ENCODE assay signal across 17 cellular contexts in the genomic region with DNA sequence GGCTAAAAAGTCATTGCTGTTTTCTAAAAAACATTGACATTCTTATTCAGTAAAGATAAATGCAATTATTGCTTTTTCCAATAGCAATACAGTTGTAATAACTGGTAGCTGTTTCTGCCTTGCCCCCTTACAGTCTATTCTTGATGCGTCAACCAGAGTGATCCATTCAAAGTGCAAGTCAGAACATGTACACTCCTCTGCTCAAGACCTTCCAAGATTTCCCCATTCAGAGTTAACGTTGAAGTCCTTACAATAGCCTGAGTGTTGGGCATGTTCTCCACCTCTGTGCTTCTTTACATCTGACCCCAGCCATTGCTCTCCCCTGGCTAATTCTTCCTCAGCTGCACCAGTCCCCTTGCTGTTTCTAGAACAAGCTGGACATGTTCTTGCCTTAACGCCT. TPM values are rescaled to one million over a fixed set of nuclear protein-coding genes. Genes with fewer than 3 reads are reported as not detected.
DNase-seq lines count a peak whose midpoint lies in the region; ATAC-seq and TF ChIP-seq lines count a peak whose summit lies in the region.
"Had no signal": no experiment of that assay in that cellular context is flagged by ENCODE, and none has a peak within 500 bp of the region (broad histone marks: within the 10 kb centered on the region; RNA-seq: fewer than 3 reads in every experiment).

No MANE protein-coding gene starts in this region.

- TF ChIP-seq CTCF in mammary epithelial cell (conservative IDR thresholded peaks at IDR 0.05 in 1 of 2, IDR thresholded peaks at IDR 0.05 in 1 of 2; ENCODE audit: extremely low read depth in 1 of 2, insufficient read depth in 1 of 2, low read depth in 1 of 2, low read length in 2 of 2): no peak

- no peak overlapping the region for H3K23ac ChIP-seq in trophoblast cell (ENCODE audit: low read length)

- no peak for ATAC-seq in GM18519 (IDR thresholded peaks at IDR 0.05; ENCODE audit: low FRiP score, unreplicated experiment)
- ATAC-seq: HepG2 had no signal

- in situ Hi-C loops in mammary epithelial cell (cut with MboI; ENCODE audit: low sequenced_read_pairs in 2 of 2) (no loop called here), ACHN (cut with HindIII; ENCODE audit: low pct_ligation_motif_present, low pct_unique_long_range_greater_than_20kb, low sequenced_read_pairs) (no loop called here), HAP-1 (cut with MboI; ENCODE audit: low sequenced_read_pairs) (no loop called here)

- H3K4me1 ChIP-seq in mammary epithelial cell (ENCODE audit: insufficient read depth, low read length) (peaks cover 23% of the 10 kb centered on the region), trophoblast cell (ENCODE audit: control insufficient read depth in 1 of 2, insufficient read depth in 2 of 2, low read length in 2 of 2) (no peaks in the 10 kb centered on the region), HAP-1 (peaks cover 10% of the 10 kb centered on the region; the same call in 1 of the 2 replicates)
- H3K4me1 ChIP-seq: BE2C had no signal

- H3K14ac ChIP-seq in trophoblast cell (ENCODE audit: low read length): no peak overlapping the region

- no peak overlapping the region for H4K12ac ChIP-seq in trophoblast cell (ENCODE audit: low read depth, low read length)

- peak overlapping the region; percentile 58 for H3K27ac ChIP-seq in mammary epithelial cell (ENCODE audit: insufficient read depth, low read depth, low read length)
- H3K27ac ChIP-seq in trophoblast cell (ENCODE audit: low read depth, low read length): no peak overlapping the region
- H3K27ac ChIP-seq: KMS-11 had no signal

- H3K4me3 ChIP-seq in mammary epithelial cell (replicated peaks in 1 of 3; ENCODE audit: insufficient read depth in 1 of 3, low read depth in 2 of 3, low read length in 3 of 3) (peak overlapping the region; percentile 3 to 24 (median 6)), trophoblast cell (ENCODE audit: low read depth, low read length) (no peak overlapping the region), HAP-1 (no peak overlapping the region)
- H3K4me3 ChIP-seq: MG63 had no signal

- no peaks in the 10 kb centered on the region for H3K27me3 ChIP-seq in mammary epithelial cell (ENCODE audit: insufficient read depth, low read length)
- H3K27me3 ChIP-seq in trophoblast cell (ENCODE audit: insufficient read depth, low read length): no peaks in the 10 kb centered on the region
- H3K27me3 ChIP-seq in HAP-1 (ENCODE audit: low read depth): no peaks in the 10 kb centered on the region
- H3K27me3 ChIP-seq: BE2C, MG63 had no signal

- H3K9ac ChIP-seq in mammary epithelial cell (ENCODE audit: insufficient read depth, low read length): no peak overlapping the region
- H3K9ac ChIP-seq in trophoblast cell (ENCODE audit: low read length): no peak overlapping the region
- H3K9ac ChIP-seq: KMS-11 had no signal

- no peak overlapping the region for H2BK12ac ChIP-seq in trophoblast cell (ENCODE audit: low read length)

- H2BK120ac ChIP-seq in trophoblast cell (ENCODE audit: insufficient read depth, low read length, poor library complexity): no peak overlapping the region

- H4K91ac ChIP-seq in trophoblast cell (ENCODE audit: low read depth, low read length): no peak overlapping the region

- peak overlapping the region; percentile 14 for H2BK5ac ChIP-seq in trophoblast cell (ENCODE audit: low read depth, low read length, poor library complexity)

- dilution Hi-C loops in mammary epithelial cell (cut with HindIII; ENCODE audit: low sequenced_read_pairs): no loop called here

- H2AK5ac ChIP-seq in trophoblast cell (ENCODE audit: low read length): no peak overlapping the region

- peak overlapping the region; percentile 73 for H3K4me2 ChIP-seq in mammary epithelial cell (ENCODE audit: insufficient read depth, low read depth, low read length)
- H3K4me2 ChIP-seq in trophoblast cell (ENCODE audit: low read length): no peak overlapping the region
- H3K4me2 ChIP-seq: KMS-11 had no signal

- H3K9me3 ChIP-seq in mammary epithelial cell (replicated peaks; ENCODE audit: insufficient read depth, low read length) (no peaks in the 10 kb centered on the region), trophoblast cell (ENCODE audit: insufficient read depth, low read depth, low read length) (no peaks in the 10 kb centered on the region), HAP-1 (no peaks in the 10 kb centered on the region)
- H3K9me3 ChIP-seq: BE2C, MG63 had no signal

- H3K36me3 ChIP-seq in mammary epithelial cell (ENCODE audit: insufficient read depth, low read length): no peaks in the 10 kb centered on the region
- H3K36me3 ChIP-seq in trophoblast cell (ENCODE audit: control insufficient read depth in 1 of 2, insufficient read depth in 2 of 2, low read length in 2 of 2): no peaks in the 10 kb centered on the region
- H3K36me3 ChIP-seq in HAP-1 (replicated peaks): no peaks in the 10 kb centered on the region; the same call in 1 of the 2 replicates
- H3K36me3 ChIP-seq: BE2C, MG63 had no signal

- no peak overlapping the region for H2AFZ ChIP-seq in mammary epithelial cell (ENCODE audit: low read depth, low read length)
- H2AFZ ChIP-seq in trophoblast cell (ENCODE audit: insufficient read depth, low read length, poor library complexity): no peak overlapping the region

- BruUV-seq in mammary epithelial cell (replicated peaks; lab: Mats Ljungman, UMichigan): no TSS peak

- H3K79me1 ChIP-seq in trophoblast cell (ENCODE audit: low read length): no peaks in the 10 kb centered on the region

- peak overlapping the region; percentile 3 for H3K4ac ChIP-seq in trophoblast cell (ENCODE audit: low read depth, low read length)

- H3K79me2 ChIP-seq in mammary epithelial cell (ENCODE audit: insufficient read depth, low read length) (peaks cover 95% of the 10 kb centered on the region), trophoblast cell (ENCODE audit: control insufficient read depth, insufficient read depth, low read length, poor library complexity) (peaks cover 5% of the 10 kb centered on the region)

- WGBS in mammary epithelial cell (ENCODE audit: low coverage, missing lambda C conversion rate): 11% methylated on average over 3 of the region's 3 CpGs
- WGBS in trophoblast cell (ENCODE audit: extremely low coverage, insufficient coverage, insufficient read length): no CpG with 5 or more reads among the region's 3 CpGs

- intact Hi-C loops in mammary epithelial cell (cut with micrococcal nuclease): no loop called here

- H4K20me1 ChIP-seq in mammary epithelial cell (ENCODE audit: insufficient read depth, low read length): peaks cover 2% of the 10 kb centered on the region

- H4K8ac ChIP-seq in trophoblast cell (ENCODE audit: low read depth, low read length): no peak overlapping the region

- CTCF ChIA-PET in mammary epithelial cell (lab: Charles Lee; ENCODE audit: low non-redundant PET): interaction anchor here (0.6 kb wide), 1 partner anchor 31 kb away, joined by 3 read pairs; no protein-coding TSS in a partner anchor

- H3K18ac ChIP-seq in trophoblast cell (ENCODE audit: low read length): peak overlapping the region; percentile 83

- DNase-seq in DMS79 treated with DMSO at 0.1 percent for 48 hours (lab: John Stamatoyannopoulos, UW) (peak; percentile 60), NCI-H446 treated with DMSO at 0.1 percent for 48 hours (lab: John Stamatoyannopoulos, UW) (peak; percentile 72), mammary epithelial cell (peak; percentile 94), trophoblast cell (no peak), ACHN (no peak), HAP-1 (ENCODE audit: low spot score in 2 of 2) (no peak)
- DNase-seq: BE2C; CD4-positive, alpha-beta memory T cell; EL; H7; MG63; NCI-H1105 treated with DMSO at 0.1 percent for 48 hours; NCI-H1930; NCI-H748 treated with DMSO at 0.1 percent for 48 hours had no signal

RNA-seq across cellular contexts. Expression of gene VRK1, which starts 24.3 kb away (rescaled TPM):
- 10 to 100 TPM; 15.5 to 27.9 TPM for total RNA-seq in mammary epithelial cell
- polyA plus RNA-seq in mammary epithelial cell: 25.2 TPM
- 34.7 TPM for polyA minus RNA-seq in mammary epithelial cell
- 23.9 and 24.4 TPM in 2 replicates for polyA plus RNA-seq in trophoblast cell (2013)

Comparison
In these comparisons a context has a peak if more than half of its experiments do, and no peak if none do; other contexts are left out.
1. DNase-seq: peak in DMS79 treated with DMSO at 0.1 percent for 48 hours (single experiment), NCI-H446 treated with DMSO at 0.1 percent for 48 hours (single experiment) and mammary epithelial cell (single experiment); none in trophoblast cell (0 of 2), ACHN (single experiment) and HAP-1 (0 of 2).
2. H3K4me3 ChIP-seq: peak in mammary epithelial cell (3 of 3); none in trophoblast cell (single experiment) and HAP-1 (single experiment).